ENCODE assay signal across 12 cellular contexts in genomic region chr11:74849525-74850391, GRCh38.
DNase-seq lines count a peak whose midpoint lies in the region; ATAC-seq and TF ChIP-seq lines count a peak whose summit lies in the region.
"Had no signal": no experiment of that assay in that cellular context is flagged by ENCODE, and none has a peak within 500 bp of the region (broad histone marks: within the 10 kb centered on the region; RNA-seq: fewer than 3 reads in every experiment).

No MANE protein-coding gene starts in this region.

- H2BK15ac ChIP-seq in H9 (ENCODE audit: low read depth, low read length) = no peak overlapping the region

- H3K4ac ChIP-seq in H9 (ENCODE audit: low read depth, low read length) = no peak overlapping the region

- H3K14ac ChIP-seq in H9 (ENCODE audit: insufficient read depth, low read length) = no peak overlapping the region

- H4K91ac ChIP-seq in H9 (ENCODE audit: insufficient read length, low read depth, low read length) = no peak overlapping the region

- no peaks in the 10 kb centered on the region for H3K9me3 ChIP-seq in H9 (ENCODE audit: control insufficient read depth, low read depth, low read length)
- H3K9me3 ChIP-seq: adrenal gland had no signal

- H3K27ac ChIP-seq in H9 (ENCODE audit: insufficient read length, low read depth, low read length) (no peak overlapping the region), RWPE1 (no peak overlapping the region)
- H3K27ac ChIP-seq: adrenal gland had no signal

- H3K27ac Mint-ChIP-seq in H9 = peak overlapping the region; percentile 74 to 97 (median 75); a peak in 6 of 7 replicates
- no peak overlapping the region for H3K27ac Mint-ChIP-seq in activated naive CD8-positive, alpha-beta T cell treated with anti-CD3 and anti-CD28 coated beads for 36 hours
- H3K27ac Mint-ChIP-seq: nephron had no signal

- H3K4me1 Mint-ChIP-seq in H9 = peaks cover 16 to 20% of the 10 kb centered on the region in 2 experiments
- peaks cover 13% of the 10 kb centered on the region for H3K4me1 Mint-ChIP-seq in activated naive CD8-positive, alpha-beta T cell treated with anti-CD3 and anti-CD28 coated beads for 36 hours
- H3K4me1 Mint-ChIP-seq: nephron had no signal

- H2BK5ac ChIP-seq in H9 (ENCODE audit: insufficient read length, low read length) = no peak overlapping the region

- H2AK5ac ChIP-seq in H9 (ENCODE audit: insufficient read length, low read length) = no peak overlapping the region

- H3K27me3 Mint-ChIP-seq in H9 (ENCODE audit: low read depth) = no peaks in the 10 kb centered on the region
- H3K27me3 Mint-ChIP-seq in activated naive CD8-positive, alpha-beta T cell treated with anti-CD3 and anti-CD28 coated beads for 36 hours = no peaks in the 10 kb centered on the region

- WGBS in H9 (ENCODE audit: extremely low coverage, insufficient read length, low lambda C conversion rate) = no CpG with 5 or more reads among the region's 7 CpGs

- no peaks in the 10 kb centered on the region for H3K79me2 ChIP-seq in H9 (ENCODE audit: insufficient read depth, low read length)

- TF ChIP-seq CTCF in H9 (conservative IDR thresholded peaks at IDR 0.05) = no peak
- no peak for TF ChIP-seq CTCF in RWPE1 (conservative IDR thresholded peaks at IDR 0.05; ENCODE audit: low read depth)

- no peak overlapping the region for H3K9ac ChIP-seq in H9 (ENCODE audit: extremely low read depth, insufficient read length, low read length)

- H3K4me3 Mint-ChIP-seq in H9 = no peak overlapping the region
- H3K4me3 Mint-ChIP-seq in activated naive CD8-positive, alpha-beta T cell treated with anti-CD3 and anti-CD28 coated beads for 36 hours = no peak overlapping the region
- H3K4me3 Mint-ChIP-seq: nephron had no signal

- DNase-seq in H9 (peak; percentile 81), RWPE1 (ENCODE audit: low spot score) (peak; percentile 35), fibroblast of the conjunctiva (ENCODE audit: low read depth) (peak; percentile 38), skeletal muscle cell (ENCODE audit: low read depth) (peak; percentile 73), head of caudate nucleus (no peak), NCI-H2107 (lab: John Stamatoyannopoulos, UW) (no peak)
- DNase-seq in activated naive CD8-positive, alpha-beta T cell treated with anti-CD3 and anti-CD28 coated beads for 36 hours = no peak
- DNase-seq: adrenal gland, NCI-H1092 treated with DMSO at 0.1 percent for 48 hours, OCI-M1 had no signal

- H3K4me3 ChIP-seq in skeletal muscle cell (ENCODE audit: low read depth, low read length) = no peak overlapping the region
- H3K4me3 ChIP-seq: adrenal gland had no signal

- no peak overlapping the region for H3K56ac ChIP-seq in H9 (ENCODE audit: insufficient read length, low read depth, low read length)

- H2BK120ac ChIP-seq in H9 (ENCODE audit: low read depth, low read length, poor library complexity, severe bottlenecking) = no peak overlapping the region

- ATAC-seq in GM18519 (IDR thresholded peaks at IDR 0.05; ENCODE audit: low FRiP score, unreplicated experiment) = no peak

- H3K27me3 ChIP-seq in H9 (ENCODE audit: insufficient read depth, low read length) = no peaks in the 10 kb centered on the region
- H3K27me3 ChIP-seq: adrenal gland had no signal

- no peak overlapping the region for H3K4me2 ChIP-seq in H9 (ENCODE audit: insufficient read depth, insufficient read length, low read length)

- H4K5ac ChIP-seq in H9 (ENCODE audit: insufficient read length, low read depth, low read length) = no peak overlapping the region

- no peaks in the 10 kb centered on the region for H3K23me2 ChIP-seq in H9 (ENCODE audit: insufficient read length, low read depth, low read length, poor library complexity, severe bottlenecking)

- intact Hi-C loops in head of caudate nucleus (cut with DNase I) = no loop called here

- no peak overlapping the region for H4K8ac ChIP-seq in H9 (replicated peaks; ENCODE audit: insufficient read length, low read depth, low read length)

- no peaks in the 10 kb centered on the region for H3K9me3 Mint-ChIP-seq in H9
- no peaks in the 10 kb centered on the region for H3K9me3 Mint-ChIP-seq in activated naive CD8-positive, alpha-beta T cell treated with anti-CD3 and anti-CD28 coated beads for 36 hours
- H3K9me3 Mint-ChIP-seq: nephron had no signal

- H3K4me1 ChIP-seq in H9 (ENCODE audit: insufficient read depth, low read length) = peaks cover 8% of the 10 kb centered on the region; the same call in 1 of the 2 replicates
- H3K4me1 ChIP-seq: adrenal gland had no signal

- POLR2A ChIA-PET in RWPE1 (lab: Yijun Ruan, JAX; ENCODE audit: low non-redundant PET) = no interaction called here

- H3K36me3 Mint-ChIP-seq in H9 (ENCODE audit: insufficient read depth in 1 of 3, low read depth in 3 of 3) = peaks cover 3 to 34% (median 9%) of the 10 kb centered on the region in 3 experiments; a peak in 4 of 7 replicates
- peaks cover 39% of the 10 kb centered on the region for H3K36me3 Mint-ChIP-seq in activated naive CD8-positive, alpha-beta T cell treated with anti-CD3 and anti-CD28 coated beads for 36 hours

- no peak overlapping the region for H2AFZ ChIP-seq in H9 (ENCODE audit: low read length)

- no peak overlapping the region for H3T11ph ChIP-seq in H9 (ENCODE audit: low read length)

- H2BK12ac ChIP-seq in H9 (ENCODE audit: insufficient read length, low read depth, low read length) = no peak overlapping the region

- CTCF ChIA-PET in RWPE1 (lab: Yijun Ruan, JAX) = no interaction called here

- no peak overlapping the region for H3K18ac ChIP-seq in H9 (ENCODE audit: insufficient read length, low read depth, low read length)

- no peaks in the 10 kb centered on the region for H3K79me1 ChIP-seq in H9 (ENCODE audit: insufficient read depth, low read depth, low read length, poor library complexity, severe bottlenecking)

- H2BK20ac ChIP-seq in H9 (ENCODE audit: low read depth, low read length, poor library complexity, severe bottlenecking) = no peak overlapping the region

- H4K20me1 ChIP-seq in H9 (ENCODE audit: control insufficient read depth, insufficient read depth, insufficient read length) = no peaks in the 10 kb centered on the region

- no peak overlapping the region for H3K23ac ChIP-seq in H9 (ENCODE audit: insufficient read length, low read depth, low read length)

Comparison
In these comparisons a context has a peak if more than half of its experiments do, and no peak if none do; other contexts are left out.
1. DNase-seq: peak in H9 (single experiment), RWPE1 (single experiment), fibroblast of the conjunctiva (single experiment) and skeletal muscle cell (single experiment); none in head of caudate nucleus (0 of 42), NCI-H2107 (single experiment) and activated naive CD8-positive, alpha-beta T cell treated with anti-CD3 and anti-CD28 coated beads for 36 hours (single experiment).